ENCODE assay signal across 8 cellular contexts in the genomic region with DNA sequence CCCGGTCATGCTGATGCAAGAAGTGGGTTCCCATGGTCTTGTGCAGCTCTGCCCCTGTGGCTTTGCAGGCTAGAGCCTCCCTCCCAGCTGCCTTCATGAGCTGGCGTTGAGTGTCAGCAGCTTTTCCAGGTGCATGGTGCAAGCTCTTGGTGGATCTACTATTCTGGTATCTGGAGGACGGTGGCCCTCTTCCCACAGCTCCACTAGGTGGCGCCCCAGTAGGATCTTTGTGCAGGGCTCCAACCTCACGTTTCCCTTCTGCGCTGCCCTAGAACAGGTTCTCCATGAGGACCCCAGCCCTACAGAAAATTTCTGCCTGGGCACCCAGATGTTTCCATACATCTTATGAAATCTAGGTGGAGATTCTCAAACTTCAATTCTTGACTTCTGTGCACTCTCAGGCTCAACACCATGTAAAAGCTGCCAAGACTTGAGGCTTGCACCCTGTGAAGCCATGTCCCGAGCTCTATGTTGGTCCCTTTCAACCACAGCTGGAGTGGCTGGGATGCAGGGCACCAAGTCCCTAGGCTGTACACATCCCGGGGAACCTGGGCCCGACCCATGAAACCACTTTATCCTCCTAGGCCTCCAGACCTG.
DNase-seq lines count a peak whose midpoint lies in the region; ATAC-seq and TF ChIP-seq lines count a peak whose summit lies in the region.

No MANE protein-coding gene starts in this region.

- H3K36me3 Mint-ChIP-seq in osteocyte (ENCODE audit: unreplicated experiment) = no peaks in the 10 kb centered on the region

- H3K4me3 Mint-ChIP-seq in osteocyte (ENCODE audit: unreplicated experiment) = no peak overlapping the region

- H3K27ac ChIP-seq in tibial nerve = no peak overlapping the region

- peak; percentile 88 for ATAC-seq in HG02798 (IDR thresholded peaks at IDR 0.05; ENCODE audit: poor library complexity, unreplicated experiment)

- no peak for TF ChIP-seq POLR2A in erythroblast (IDR thresholded peaks at IDR 0.05; ENCODE audit: low read length)
- TF ChIP-seq POLR2A in tibial nerve (IDR thresholded peaks at IDR 0.05) = no peak

- H3K27me3 ChIP-seq in tibial nerve = no peaks in the 10 kb centered on the region

- TF ChIP-seq CTCF in osteocyte (IDR thresholded peaks at IDR 0.05) (peak; percentile 83), tibial nerve (IDR thresholded peaks at IDR 0.05) (peak; percentile 53 to 71 (median 65))

- no peak overlapping the region for H3K27ac Mint-ChIP-seq in osteocyte (ENCODE audit: unreplicated experiment)

- H3K9me3 Mint-ChIP-seq in osteocyte (ENCODE audit: unreplicated experiment) = no peaks in the 10 kb centered on the region

- no peak for TF ChIP-seq EP300 in tibial nerve (IDR thresholded peaks at IDR 0.05)

- no peaks in the 10 kb centered on the region for H3K9me3 ChIP-seq in tibial nerve

- no peaks in the 10 kb centered on the region for H3K36me3 ChIP-seq in tibial nerve

- peak; percentile 1 for DNase-seq in NCI-H2171 treated with DMSO at 0.1 percent for 48 hours (lab: John Stamatoyannopoulos, UW)
- no peak for DNase-seq in NCI-H2171 (lab: John Stamatoyannopoulos, UW)
- peak; percentile 67 for DNase-seq in NCI-H748 (lab: John Stamatoyannopoulos, UW; ENCODE audit: unreplicated experiment)
- DNase-seq in activated CD8-positive, alpha-beta memory T cell treated with anti-CD3 and anti-CD28 coated beads for 24 hours = peak; percentile 89
- DNase-seq in erythroblast (lab: John Stamatoyannopoulos, UW) = peak; percentile 40 to 68
- DNase-seq in osteocyte (ENCODE audit: extremely low spot score, unreplicated experiment) = peak; percentile 89
- DNase-seq in tibial nerve (ENCODE audit: low spot score in 2 of 2) = peak; percentile 53 to 71

- H3K27me3 Mint-ChIP-seq in osteocyte (ENCODE audit: unreplicated experiment) = no peaks in the 10 kb centered on the region

- H3K4me3 ChIP-seq in tibial nerve = no peak overlapping the region

- no peaks in the 10 kb centered on the region for H3K4me1 ChIP-seq in tibial nerve

- no peaks in the 10 kb centered on the region for H3K4me1 Mint-ChIP-seq in osteocyte (ENCODE audit: unreplicated experiment)

- 48 to 59% methylated on average over 9 of the region's 9 CpGs for WGBS in tibial nerve, 2 donors
